Comparison of ENCODE assay signal across 27 cellular contexts in the genomic region with DNA sequence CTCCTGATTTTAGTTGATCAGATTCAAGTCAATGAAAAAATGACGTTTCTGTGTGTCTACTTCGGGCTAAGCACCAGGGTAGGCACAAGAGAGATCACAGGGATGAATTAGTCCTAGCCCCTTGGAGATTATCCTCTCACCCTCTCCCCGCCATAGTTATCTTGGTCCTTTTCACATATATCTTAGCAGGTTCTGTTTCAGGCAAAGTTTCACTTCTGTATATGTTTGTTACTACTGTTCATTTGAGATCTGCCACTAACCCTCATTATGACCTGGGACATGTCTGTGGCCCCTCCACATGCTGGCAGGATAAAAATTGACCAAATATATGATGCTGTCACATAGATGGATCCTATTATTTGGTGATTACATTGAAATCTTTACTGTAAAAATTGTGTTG.
"Had no signal": no experiment of that assay in that cellular context is flagged by ENCODE, and none has a peak within 500 bp of the region (broad histone marks: within the 10 kb centered on the region; RNA-seq: fewer than 3 reads in every experiment).

No MANE protein-coding gene starts in this region.

- FAIRE-seq: urothelium cell line had no signal

- H3K36me3 ChIP-seq: stomach, suprapubic skin, thoracic aorta, thyroid gland, tibial artery, tibial nerve, transverse colon, upper lobe of left lung, upper lobe of right lung, uterus, vagina had no signal

- H3K9me3 ChIP-seq: testis, thoracic aorta, thyroid gland, tibial artery, upper lobe of right lung, uterus, vagina had no signal

- H3K4me1 ChIP-seq: stomach, suprapubic skin, testis, thyroid gland, tibial artery, tibial nerve, transverse colon, upper lobe of left lung, upper lobe of right lung, uterus, vagina had no signal

- ATAC-seq: stimulated activated effector memory CD8-positive, alpha-beta T cell treated with anti-CD3 and anti-CD28 coated beads, Interleukin-12 subunit alpha, Interleukin-12 subunit beta, amount 100 ng/mL, for 72 hours; stimulated activated memory B cell treated with anti-CD40 and anti-IgM and Interleukin-4, amounts not matched to agents 10 μg/mL and 1 μg/mL and 100 μg/mL, for 72 hours; stimulated activated naive B cell treated with anti-CD40 and anti-IgM and Interleukin-4, amounts not matched to agents 10 μg/mL and 1 μg/mL and 100 μg/mL, for 72 hours; stimulated activated naive CD8-positive, alpha-beta T cell treated with anti-CD3 and anti-CD28 coated beads, Interleukin-15, amount 100 ng/mL, for 72 hours; stimulated activated naive CD8-positive, alpha-beta T cell treated with anti-CD3 and anti-CD28 coated beads, Interleukin-15, Interleukin-2, amounts not matched to agents 100 U/mL and 50 U/mL, for 24 hours; upper lobe of right lung had no signal

- H3K27ac ChIP-seq: stomach, suprapubic skin, testis, thoracic aorta, thyroid gland, tibial artery, tibial nerve, transverse colon, upper lobe of left lung, upper lobe of right lung, uterus, vagina had no signal

- H3K4me3 ChIP-seq: stomach, suprapubic skin, testis, thoracic aorta, thyroid gland, tibial artery, tibial nerve, transverse colon, upper lobe of left lung, upper lobe of right lung, uterus, vagina had no signal

- DNase-seq: stimulated activated CD4-positive, alpha-beta T cell treated with anti-CD3 and anti-CD28 coated beads, Interleukin-2, amount 100 ng/mL, for 48 hours; stimulated activated CD4-positive, alpha-beta T cell treated with anti-CD3 and anti-CD28 coated beads, Interleukin-4, amount 100 ng/mL, for 1 hour; stimulated activated CD4-positive, alpha-beta T cell treated with anti-CD3 and anti-CD28 coated beads, Interleukin-4, amount 100 ng/mL, for 24 hours; stimulated activated CD4-positive, alpha-beta T cell treated with anti-CD3 and anti-CD28 coated beads, Interleukin-4, amount 100 ng/mL, for 4 hours; stimulated activated CD8-positive, alpha-beta memory T cell treated with anti-CD3 and anti-CD28 coated beads, Interleukin-4, amount 100 ng/mL, for 48 hours; stimulated activated naive B cell treated with anti-CD40 and anti-IgM and Interleukin-4, amounts not matched to agents 10 μg/mL and 1 μg/mL and 100 μg/mL, for 72 hours; stimulated activated naive CD4-positive, alpha-beta T cell; stimulated activated naive CD4-positive, alpha-beta T cell treated with Interleukin-2 at 50 U/mL for 16 hours; stimulated activated naive CD8-positive, alpha-beta T cell treated with anti-CD3 and anti-CD28 coated beads, Interleukin-15, amount 100 ng/mL, for 72 hours; stimulated activated naive CD8-positive, alpha-beta T cell treated with anti-CD3 and anti-CD28 coated beads, Interleukin-15, Interleukin-2, amounts not matched to agents 100 U/mL and 50 U/mL, for 24 hours; stomach; substantia nigra; testis; thyroid gland; tibial artery; transverse colon; trophoblast cell; upper lobe of left lung; upper lobe of right lung; uterus had no signal

- H3K27me3 ChIP-seq: stomach, suprapubic skin, testis, thyroid gland, tibial artery, tibial nerve, transverse colon, upper lobe of left lung, upper lobe of right lung, uterus, vagina had no signal
